ENCODE assay signal across 20 cellular contexts in the genomic region with DNA sequence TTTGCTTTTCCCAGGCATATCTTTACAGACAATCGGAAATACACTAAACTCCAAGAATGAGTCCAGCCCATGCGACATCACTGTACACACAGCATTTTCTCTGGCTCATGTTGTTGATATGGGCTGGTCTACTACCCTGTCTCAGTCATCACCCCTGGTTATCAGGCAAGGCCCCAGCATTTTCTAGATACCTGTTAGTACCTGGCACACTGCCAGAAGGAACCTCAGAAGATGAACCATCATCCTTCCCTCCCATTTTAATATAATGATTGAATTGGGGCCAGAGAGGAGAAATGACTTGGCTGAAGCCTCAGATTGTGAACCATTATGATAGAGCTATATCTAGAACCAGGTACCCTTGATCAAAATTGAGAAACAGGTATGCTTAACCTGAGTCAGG.
"Had no signal": no experiment of that assay in that cellular context is flagged by ENCODE, and none has a peak within 500 bp of the region (broad histone marks: within the 10 kb centered on the region; RNA-seq: fewer than 3 reads in every experiment).

No MANE protein-coding gene starts in this region.

- H3K9me3 ChIP-seq: MG63 had no signal

- H3K36me3 ChIP-seq: MG63 had no signal

- ATAC-seq: Panc1, PC-3 had no signal

- H3K4me3 ChIP-seq: MG63 had no signal

- H3K27ac ChIP-seq: RWPE1 had no signal

- H3K27me3 ChIP-seq: MG63 had no signal

- DNase-seq: KBM-7, MG63, NCI-H1092, NCI-H1105 treated with DMSO at 0.1 percent for 48 hours, NCI-H1417 treated with DMSO at 0.1 percent for 48 hours, NCI-H146, NCI-H1694 treated with DMSO at 0.1 percent for 48 hours, NCI-H1930, NCI-H2081, NCI-H2107, NCI-H2227 treated with DMSO at 0.1 percent for 48 hours, NCI-H446, NCI-H510A, NCI-H524 treated with DMSO at 0.1 percent for 48 hours, NCI-H69, NCI-H774, PC-3, SHP77 had no signal
